In the genomic region with DNA sequence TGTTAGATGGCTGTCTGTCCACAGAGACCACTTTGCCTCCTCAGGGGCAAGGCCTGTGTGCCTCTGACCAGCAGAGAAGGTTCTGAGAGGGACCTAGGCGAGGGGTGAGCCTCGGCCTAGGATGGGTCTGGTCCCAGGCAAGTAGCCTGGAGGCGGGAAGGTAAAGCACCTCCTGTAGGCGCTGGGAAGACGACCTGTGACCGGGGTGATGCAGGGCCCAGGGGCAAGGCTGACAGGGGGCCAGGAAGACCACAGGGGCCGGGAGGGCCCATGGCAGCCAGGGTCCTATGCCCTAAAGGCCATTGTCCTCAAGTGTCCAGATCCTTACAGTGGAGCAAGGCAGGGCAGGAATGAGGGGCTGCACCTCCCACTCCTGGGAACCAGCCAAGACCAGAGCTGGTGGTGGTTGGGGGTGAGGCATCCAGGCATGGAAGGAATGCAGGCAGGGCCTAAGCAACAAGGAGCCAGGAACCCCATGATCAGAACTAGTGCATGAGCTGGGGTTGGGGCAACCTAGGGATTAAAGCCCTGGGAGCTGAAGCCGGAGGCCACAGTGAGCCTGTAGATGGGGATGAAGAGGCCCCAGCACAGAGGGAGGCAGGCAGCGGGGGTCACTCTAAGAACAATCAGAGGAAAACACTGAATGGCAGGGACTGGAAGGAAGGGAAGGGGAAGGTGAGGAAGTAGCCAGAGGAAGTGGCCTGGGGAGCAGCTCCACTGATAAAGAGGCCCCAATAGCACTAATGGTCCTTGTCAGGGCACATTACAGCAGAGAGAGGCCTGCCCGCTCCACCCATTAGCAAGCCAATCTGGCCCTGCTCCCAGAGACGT, we compare ENCODE assay signal across 15 cellular contexts. TPM values are rescaled to one million over a fixed set of nuclear protein-coding genes. Genes with fewer than 3 reads are reported as not detected.
DNase-seq lines count a peak whose midpoint lies in the region; ATAC-seq and TF ChIP-seq lines count a peak whose summit lies in the region.
"Had no signal": no experiment of that assay in that cellular context is flagged by ENCODE, and none has a peak within 500 bp of the region (broad histone marks: within the 10 kb centered on the region; RNA-seq: fewer than 3 reads in every experiment).

No MANE protein-coding gene starts in this region.

- H2BK15ac ChIP-seq in mesendoderm (replicated peaks; ENCODE audit: low read depth), result no peak overlapping the region

- no peak for TF ChIP-seq CTCF in Calu3 (IDR thresholded peaks at IDR 0.05; ENCODE audit: unreplicated experiment)
- TF ChIP-seq CTCF in gastrocnemius medialis (IDR thresholded peaks at IDR 0.05 in 4 of 5, conservative IDR thresholded peaks at IDR 0.05 in 1 of 5), result no peak

- peak overlapping the region; percentile 68 for H3K56ac ChIP-seq in mesendoderm (ENCODE audit: low read length)

- WGBS in mesendoderm (ENCODE audit: extremely low coverage, insufficient coverage, low lambda C conversion rate), result no CpG with 5 or more reads among the region's 11 CpGs

- no peak overlapping the region for H2BK120ac ChIP-seq in mesendoderm (ENCODE audit: low read depth, low read length)

- no peak overlapping the region for H3K23ac ChIP-seq in mesendoderm (ENCODE audit: low read length)

- no peak overlapping the region for H4K8ac ChIP-seq in mesendoderm (ENCODE audit: low read depth, low read length)

- no peaks in the 10 kb centered on the region for H3K9me3 ChIP-seq in gastrocnemius medialis
- H3K9me3 ChIP-seq: adrenal gland had no signal

- H3K27me3 ChIP-seq in mesendoderm (ENCODE audit: insufficient read depth, low read length, poor library complexity) (no peaks in the 10 kb centered on the region), gastrocnemius medialis (no peaks in the 10 kb centered on the region)
- H3K27me3 ChIP-seq: adrenal gland had no signal

- no peak overlapping the region for H3K27ac ChIP-seq in mesendoderm (ENCODE audit: low read depth, low read length)
- no peak overlapping the region for H3K27ac ChIP-seq in gastrocnemius medialis
- H3K27ac ChIP-seq: epithelial cell of prostate had no signal

- H3K27me3 Mint-ChIP-seq in Calu3 (ENCODE audit: unreplicated experiment), result peaks cover 42% of the 10 kb centered on the region
- H3K27me3 Mint-ChIP-seq: naive thymus-derived CD8-positive, alpha-beta T cell had no signal

- H3K36me3 Mint-ChIP-seq in Calu3 (ENCODE audit: insufficient read depth, unreplicated experiment), result no peaks in the 10 kb centered on the region

- H3K79me1 ChIP-seq in mesendoderm (ENCODE audit: low read length), result no peaks in the 10 kb centered on the region

- CTCF ChIA-PET in Calu3 (lab: Charles Lee), result no interaction called here

- no peaks in the 10 kb centered on the region for H3K79me2 ChIP-seq in mesendoderm (ENCODE audit: control insufficient read depth, insufficient read depth, low read length)

- intact Hi-C loops in Calu3 (cut with micrococcal nuclease; ENCODE audit: unreplicated experiment), result no loop called here
- intact Hi-C loops in gastrocnemius medialis (cut with DNase I; ENCODE audit: low total_unique reads), result no loop called here

- H3K4me2 ChIP-seq in mesendoderm (ENCODE audit: low read length), result no peak overlapping the region

- H3K4me3 Mint-ChIP-seq in Calu3 (ENCODE audit: low read depth, unreplicated experiment), result no peak overlapping the region
- H3K4me3 Mint-ChIP-seq: naive thymus-derived CD8-positive, alpha-beta T cell had no signal

- no peaks in the 10 kb centered on the region for H3K9me3 Mint-ChIP-seq in Calu3 (ENCODE audit: low read depth, unreplicated experiment)
- H3K9me3 Mint-ChIP-seq: naive thymus-derived CD8-positive, alpha-beta T cell had no signal

- H3K4me1 ChIP-seq in mesendoderm (ENCODE audit: control insufficient read depth, low read depth, low read length) (peaks cover 21% of the 10 kb centered on the region), gastrocnemius medialis (peaks cover 5 to 7% of the 10 kb centered on the region in 2 donors)

- H3K4me1 Mint-ChIP-seq in Calu3 (ENCODE audit: low read depth, unreplicated experiment), result peaks cover 10% of the 10 kb centered on the region

- no peak overlapping the region for H4K5ac ChIP-seq in mesendoderm (ENCODE audit: low read length)

- H3K18ac ChIP-seq in mesendoderm (ENCODE audit: low read length), result no peak overlapping the region

- no peaks in the 10 kb centered on the region for H3K36me3 ChIP-seq in mesendoderm (ENCODE audit: control insufficient read depth, insufficient read depth, low read length)
- H3K36me3 ChIP-seq in gastrocnemius medialis, result no peaks in the 10 kb centered on the region
- H3K36me3 ChIP-seq: adrenal gland had no signal

- peak; percentile 31 for DNase-seq in A172 (ENCODE audit: low spot score)
- peak; percentile 59 for DNase-seq in HS-27A (ENCODE audit: low read depth)
- DNase-seq in dermis microvascular lymphatic vessel endothelial cell (ENCODE audit: low read depth in 2 of 2), result peak; percentile 58 to 79
- DNase-seq in mesendoderm, result peak; percentile 60
- no peak for DNase-seq in Calu3
- no peak for DNase-seq in cortex of kidney (lab: John Stamatoyannopoulos, UW)
- no peak for DNase-seq in gastrocnemius medialis
- DNase-seq: activated CD4-positive, CD25-positive, alpha-beta regulatory T cell; adrenal gland; HCEC 1CT; Kasumi-1; NCI-H187 treated with DMSO at 0.1 percent for 48 hours had no signal

- H3K4me3 ChIP-seq in mesendoderm (ENCODE audit: low read length) (no peak overlapping the region), gastrocnemius medialis (no peak overlapping the region)
- H3K4me3 ChIP-seq: adrenal gland had no signal

- BruUV-seq in Calu3 (replicated peaks; lab: Mats Ljungman, UMichigan), result no TSS peak

- peak overlapping the region; percentile 89 for H2AK5ac ChIP-seq in mesendoderm (ENCODE audit: low read length)

- peak overlapping the region; percentile 47 for H2BK5ac ChIP-seq in mesendoderm (ENCODE audit: low read length)

- in situ Hi-C loops in gastrocnemius medialis (cut with MboI; ENCODE audit: low sequenced_read_pairs in 4 of 4), result no loop called here

- no peak overlapping the region for H3K27ac Mint-ChIP-seq in Calu3 (ENCODE audit: unreplicated experiment)

- H3K9ac ChIP-seq in mesendoderm (ENCODE audit: low read length), result peak overlapping the region; percentile 14

- ATAC-seq in HG03520 (IDR thresholded peaks at IDR 0.05; ENCODE audit: unreplicated experiment) (no peak), gastrocnemius medialis (no peak)
- ATAC-seq: naive thymus-derived CD8-positive, alpha-beta T cell had no signal

- no peak overlapping the region for H3K4ac ChIP-seq in mesendoderm (ENCODE audit: low read depth, low read length)

- no peak for TF ChIP-seq POLR2A in gastrocnemius medialis (IDR thresholded peaks at IDR 0.05)

RNA-seq across cellular contexts. Expression of gene KLHL35, which starts 32.9 kb away (rescaled TPM):
- 0.07 TPM in 1 of 2 replicates, not detected in the other for total RNA-seq in A172 (2014; rRNA removed; shearing (Covaris generic))
- 1.0 and 2.4 TPM in 2 replicates for total RNA-seq in dermis microvascular lymphatic vessel endothelial cell
- 0.13 TPM for polyA plus RNA-seq in mesendoderm (2013, experiment 1 of 2)
- 0.22 TPM for polyA plus RNA-seq in mesendoderm (2013, experiment 2 of 2)
- 1.3 and 2.1 TPM in 2 replicates for total RNA-seq in Calu3 (2022)
- 1 to 10 TPM in 2 of 4 donors, under 1 TPM in 1, not detected in 1; 0.53 to 1.8 (median 1.0) TPM for total RNA-seq in gastrocnemius medialis

RNA-seq across cellular contexts. Expression of gene GDPD5, which starts 59.8 kb away (rescaled TPM):
- 33.7 and 49.4 TPM in 2 replicates for total RNA-seq in A172 (2014; rRNA removed; shearing (Covaris generic))
- 9.8 and 21.0 TPM in 2 replicates for total RNA-seq in dermis microvascular lymphatic vessel endothelial cell
- polyA plus RNA-seq in mesendoderm (2013, experiment 1 of 2), result 10.9 TPM
- polyA plus RNA-seq in mesendoderm (2013, experiment 2 of 2), result 11.4 TPM
- total RNA-seq in Calu3 (2022), result 7.0 and 7.4 TPM in 2 replicates
- total RNA-seq in gastrocnemius medialis, result 10 to 100 TPM in 3 of 4 donors, 1 to 10 TPM in 1; 5.6 to 12.6 (median 11.2) TPM

Comparison
In these comparisons a context has a peak if more than half of its experiments do, and no peak if none do; other contexts are left out.
1. DNase-seq: peak in A172 (single experiment), HS-27A (single experiment), dermis microvascular lymphatic vessel endothelial cell (2 of 2) and mesendoderm (single experiment); none in Calu3 (single experiment), cortex of kidney (single experiment) and gastrocnemius medialis (0 of 2).